Comparison of ENCODE assay signal across 20 cellular contexts in the genomic region with DNA sequence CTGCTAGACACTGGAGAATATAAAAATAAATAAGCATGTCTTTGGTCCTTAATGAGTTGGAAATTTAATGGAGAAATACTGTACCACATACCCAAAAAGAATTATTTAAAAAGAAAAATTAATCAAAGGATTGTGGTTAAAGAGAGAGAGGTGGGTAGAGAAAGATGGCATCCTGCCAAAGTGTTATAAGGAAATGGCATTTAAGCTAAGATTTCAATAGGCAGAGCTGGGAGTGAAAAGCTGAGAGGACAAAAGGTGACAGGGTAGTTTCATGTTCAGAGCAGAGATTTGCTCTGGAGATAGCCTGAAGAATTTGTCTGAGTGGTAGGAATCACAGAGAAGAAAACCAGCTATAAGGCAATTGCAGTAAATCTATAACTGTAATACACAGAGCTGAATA.
DNase-seq lines count a peak whose midpoint lies in the region; TF ChIP-seq lines count a peak whose summit lies in the region.
"Had no signal": no experiment of that assay in that cellular context is flagged by ENCODE, and none has a peak within 500 bp of the region (broad histone marks: within the 10 kb centered on the region; RNA-seq: fewer than 3 reads in every experiment).

No MANE protein-coding gene starts in this region.

- POLR2A ChIA-PET in CD4-positive, alpha-beta memory T cell (lab: Charles Lee; ENCODE audit: partially characterized antibody): no interaction called here

- H3K4me3 ChIP-seq in MM.1S (ENCODE audit: low read length): no peak overlapping the region
- H3K4me3 ChIP-seq in CD4-positive, alpha-beta memory T cell (ENCODE audit: low read length in 2 of 2): no peak overlapping the region
- H3K4me3 ChIP-seq: BLaER1, esophagus squamous epithelium, left ventricle myocardium inferior had no signal

- intact Hi-C loops in CD4-positive, alpha-beta memory T cell (cut with micrococcal nuclease): no loop called here

- no peaks in the 10 kb centered on the region for H3K36me3 Mint-ChIP-seq in CD4-positive, alpha-beta memory T cell

- CTCF ChIA-PET in CD4-positive, alpha-beta memory T cell (lab: Charles Lee; ENCODE audit: partially characterized antibody): no interaction called here

- no peaks in the 10 kb centered on the region for H3F3A ChIP-seq in MM.1S (ENCODE audit: insufficient read depth, low read length)

- no peak overlapping the region for H3K27ac ChIP-seq in MM.1S (ENCODE audit: low read length)
- no peak overlapping the region for H3K27ac ChIP-seq in CD4-positive, alpha-beta memory T cell (ENCODE audit: low read depth, low read length)
- H3K27ac ChIP-seq: BLaER1, esophagus squamous epithelium, left ventricle myocardium inferior, RWPE1 had no signal

- H3K27ac Mint-ChIP-seq in CD4-positive, alpha-beta memory T cell: no peak overlapping the region
- H3K27ac Mint-ChIP-seq: activated CD4-positive, alpha-beta T cell treated with anti-CD3 and anti-CD28 coated beads, Interleukin-2, amount 10 ng/mL, durations not matched to agents 24 days and 14 days had no signal

- no peak overlapping the region for H2AFZ ChIP-seq in MM.1S (ENCODE audit: low read length)

- no peaks in the 10 kb centered on the region for H3K4me1 ChIP-seq in MM.1S (ENCODE audit: low read length)
- H3K4me1 ChIP-seq in CD4-positive, alpha-beta memory T cell (ENCODE audit: insufficient read depth, low read length): no peaks in the 10 kb centered on the region
- H3K4me1 ChIP-seq: BLaER1, esophagus squamous epithelium, left ventricle myocardium inferior had no signal

- no peak overlapping the region for H3K4me3 Mint-ChIP-seq in CD4-positive, alpha-beta memory T cell
- H3K4me3 Mint-ChIP-seq: activated CD4-positive, alpha-beta T cell treated with anti-CD3 and anti-CD28 coated beads, Interleukin-2, amount 10 ng/mL, durations not matched to agents 24 days and 14 days had no signal

- H3K79me2 ChIP-seq in MM.1S (ENCODE audit: low read length): no peaks in the 10 kb centered on the region

- no peak for TF ChIP-seq CTCF in MM.1S (IDR thresholded peaks at IDR 0.05; ENCODE audit: low read length)

- H3K9me3 ChIP-seq in MM.1S (replicated peaks; ENCODE audit: insufficient read depth, low read length): no peaks in the 10 kb centered on the region
- no peaks in the 10 kb centered on the region for H3K9me3 ChIP-seq in CD4-positive, alpha-beta memory T cell (ENCODE audit: control insufficient read depth in 1 of 2, low read length in 2 of 2)
- H3K9me3 ChIP-seq: BLaER1, esophagus squamous epithelium, left ventricle myocardium inferior had no signal

- H3K4me2 ChIP-seq in MM.1S (ENCODE audit: low read depth, low read length): no peak overlapping the region
- H3K4me2 ChIP-seq: BLaER1 had no signal

- H3K9ac ChIP-seq in MM.1S (ENCODE audit: low read length): no peak overlapping the region
- H3K9ac ChIP-seq: BLaER1 had no signal

- no peaks in the 10 kb centered on the region for H3K27me3 Mint-ChIP-seq in CD4-positive, alpha-beta memory T cell
- H3K27me3 Mint-ChIP-seq: activated CD4-positive, alpha-beta T cell treated with anti-CD3 and anti-CD28 coated beads, Interleukin-2, amount 10 ng/mL, durations not matched to agents 24 days and 14 days had no signal

- no peaks in the 10 kb centered on the region for H3K4me1 Mint-ChIP-seq in CD4-positive, alpha-beta memory T cell
- H3K4me1 Mint-ChIP-seq: activated CD4-positive, alpha-beta T cell treated with anti-CD3 and anti-CD28 coated beads, Interleukin-2, amount 10 ng/mL, durations not matched to agents 24 days and 14 days had no signal

- DNase-seq in NCI-H1417 (lab: John Stamatoyannopoulos, UW) (peak in 2 of 3 experiments; percentile 3 to 68), NCI-H1417 treated with DMSO at 0.1 percent for 48 hours (lab: John Stamatoyannopoulos, UW) (no peak), MM.1S (peak; percentile 69), NCI-H2196 treated with DMSO at 0.1 percent for 48 hours (lab: John Stamatoyannopoulos, UW; ENCODE audit: unreplicated experiment) (peak; percentile 63), non-pigmented ciliary epithelial cell (ENCODE audit: low read depth) (peak; percentile 1), hippocampal formation (lab: John Stamatoyannopoulos, UW) (no peak)
- DNase-seq in CD4-positive, alpha-beta memory T cell: no peak
- no peak for DNase-seq in stimulated activated CD4-positive, alpha-beta T cell treated with anti-CD3 and anti-CD28 coated beads, Interleukin-12 subunit alpha, Interleukin-12 subunit beta, amount 100 ng/mL, for 4 hours
- DNase-seq: 8988T; activated CD4-positive, alpha-beta T cell treated with anti-CD3 and anti-CD28 coated beads, Interleukin-2, amount 10 ng/mL, durations not matched to agents 24 days and 14 days; activated CD8-positive, alpha-beta memory T cell treated with anti-CD3 and anti-CD28 coated beads, Interleukin-2, amount 50 U/mL, for 4 hours; activated gamma-delta T cell treated with Interleukin-2 at 50 U/mL for 16 hours; anterior cingulate cortex; effector CD8-positive, alpha-beta T cell; esophagus squamous epithelium; GOT3; IMR-90; left ventricle myocardium inferior had no signal

- H3K9me2 ChIP-seq in MM.1S (replicated peaks; ENCODE audit: insufficient read depth, low read length): no peaks in the 10 kb centered on the region

- H3K36me3 ChIP-seq in MM.1S (replicated peaks; ENCODE audit: insufficient read depth, low read length): no peaks in the 10 kb centered on the region
- no peaks in the 10 kb centered on the region for H3K36me3 ChIP-seq in CD4-positive, alpha-beta memory T cell (ENCODE audit: insufficient read depth, low read length)
- H3K36me3 ChIP-seq: BLaER1, esophagus squamous epithelium, left ventricle myocardium inferior had no signal

- peaks cover 0 to 9% (median 5%) of the 10 kb centered on the region in 8 donors for H3K9me3 Mint-ChIP-seq in CD4-positive, alpha-beta memory T cell
- H3K9me3 Mint-ChIP-seq: activated CD4-positive, alpha-beta T cell treated with anti-CD3 and anti-CD28 coated beads, Interleukin-2, amount 10 ng/mL, durations not matched to agents 24 days and 14 days had no signal

- H4K20me1 ChIP-seq in MM.1S (ENCODE audit: insufficient read depth, low read length): no peaks in the 10 kb centered on the region
- H4K20me1 ChIP-seq: BLaER1 had no signal

- H3K27me3 ChIP-seq in MM.1S (replicated peaks; ENCODE audit: insufficient read depth, low read length): no peaks in the 10 kb centered on the region
- no peaks in the 10 kb centered on the region for H3K27me3 ChIP-seq in CD4-positive, alpha-beta memory T cell (ENCODE audit: insufficient read depth, low read length)
- H3K27me3 ChIP-seq: BLaER1, esophagus squamous epithelium had no signal

Comparison
In these comparisons a context has a peak if more than half of its experiments do, and no peak if none do; other contexts are left out.
1. DNase-seq: peak in NCI-H1417 (2 of 3), MM.1S (single experiment), NCI-H2196 treated with DMSO at 0.1 percent for 48 hours (single experiment) and non-pigmented ciliary epithelial cell (single experiment); none in NCI-H1417 treated with DMSO at 0.1 percent for 48 hours (single experiment), CD4-positive, alpha-beta memory T cell (0 of 5), stimulated activated CD4-positive, alpha-beta T cell treated with anti-CD3 and anti-CD28 coated beads, Interleukin-12 subunit alpha, Interleukin-12 subunit beta, amount 100 ng/mL, for 4 hours (single experiment) and hippocampal formation (0 of 2).